In the genomic region with DNA sequence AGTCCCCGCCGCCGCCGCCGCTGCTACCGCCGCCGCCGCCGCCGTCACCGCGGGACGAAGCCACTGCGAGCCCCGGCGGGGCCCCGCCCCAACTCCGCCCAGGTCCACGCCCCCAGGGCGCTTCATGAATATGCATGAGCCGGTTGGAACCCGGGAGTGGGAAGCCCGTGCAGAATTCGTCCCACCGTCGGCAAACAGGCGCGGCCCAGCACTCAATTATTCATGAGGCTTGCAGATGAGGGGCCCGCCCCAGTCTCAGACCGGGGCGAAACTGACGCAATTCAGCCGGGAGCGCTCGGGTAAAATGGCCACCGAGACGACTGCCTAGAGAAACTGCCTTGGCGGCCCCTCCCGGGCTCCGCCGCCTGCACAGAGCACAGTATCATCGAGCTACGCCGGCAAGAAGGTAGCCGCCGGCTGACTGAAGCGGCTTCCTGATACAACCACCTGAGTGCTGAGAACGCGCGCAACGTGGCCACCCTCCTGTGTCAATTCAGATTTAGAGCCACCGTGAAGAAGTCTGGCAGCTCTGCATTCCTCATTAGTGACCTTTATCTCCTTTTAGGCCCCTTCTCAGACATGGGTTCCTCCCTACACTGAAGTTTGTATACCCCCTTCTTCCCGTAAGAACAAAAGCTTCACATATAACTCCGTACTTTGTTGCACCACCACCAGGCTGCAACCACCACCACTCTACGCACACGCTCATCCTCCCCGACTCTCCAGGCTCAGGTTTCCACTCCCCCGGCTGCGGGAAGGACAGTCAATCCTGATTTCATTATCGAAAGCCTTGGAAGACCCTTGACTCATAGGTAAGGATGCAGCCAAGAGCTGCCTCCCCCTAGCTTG, we compare ENCODE assay signal across 1 cellular context.
TF ChIP-seq lines count a peak whose summit lies in the region.

TNKS1BP1 (minus strand) TSS at position 67 of the 849 bp plus-strand sequence. CDS start 3,067 bp downstream, outside the sequence.

TF ChIP-seq in GM12878, 131 proteins besides CTCF, POLR2A, EP300 and RAD21 (continued from another document and continues in another):
- TF ChIP-seq, protein P1, sequence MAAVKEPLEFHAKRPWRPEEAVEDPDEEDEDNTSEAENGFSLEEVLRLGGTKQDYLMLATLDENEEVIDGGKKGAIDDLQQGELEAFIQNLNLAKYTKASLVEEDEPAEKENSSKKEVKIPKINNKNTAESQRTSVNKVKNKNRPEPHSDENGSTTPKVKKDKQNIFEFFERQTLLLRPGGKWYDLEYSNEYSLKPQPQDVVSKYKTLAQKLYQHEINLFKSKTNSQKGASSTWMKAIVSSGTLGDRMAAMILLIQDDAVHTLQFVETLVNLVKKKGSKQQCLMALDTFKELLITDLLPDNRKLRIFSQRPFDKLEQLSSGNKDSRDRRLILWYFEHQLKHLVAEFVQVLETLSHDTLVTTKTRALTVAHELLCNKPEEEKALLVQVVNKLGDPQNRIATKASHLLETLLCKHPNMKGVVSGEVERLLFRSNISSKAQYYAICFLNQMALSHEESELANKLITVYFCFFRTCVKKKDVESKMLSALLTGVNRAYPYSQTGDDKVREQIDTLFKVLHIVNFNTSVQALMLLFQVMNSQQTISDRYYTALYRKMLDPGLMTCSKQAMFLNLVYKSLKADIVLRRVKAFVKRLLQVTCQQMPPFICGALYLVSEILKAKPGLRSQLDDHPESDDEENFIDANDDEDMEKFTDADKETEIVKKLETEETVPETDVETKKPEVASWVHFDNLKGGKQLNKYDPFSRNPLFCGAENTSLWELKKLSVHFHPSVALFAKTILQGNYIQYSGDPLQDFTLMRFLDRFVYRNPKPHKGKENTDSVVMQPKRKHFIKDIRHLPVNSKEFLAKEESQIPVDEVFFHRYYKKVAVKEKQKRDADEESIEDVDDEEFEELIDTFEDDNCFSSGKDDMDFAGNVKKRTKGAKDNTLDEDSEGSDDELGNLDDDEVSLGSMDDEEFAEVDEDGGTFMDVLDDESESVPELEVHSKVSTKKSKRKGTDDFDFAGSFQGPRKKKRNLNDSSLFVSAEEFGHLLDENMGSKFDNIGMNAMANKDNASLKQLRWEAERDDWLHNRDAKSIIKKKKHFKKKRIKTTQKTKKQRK (IDR thresholded peaks at IDR 0.05; ENCODE audit: low read depth, low read length): no peak
- no peak for TF ChIP-seq IRF5 (IDR thresholded peaks at IDR 0.05; ENCODE audit: borderline replicate concordance)
- no peak for TF ChIP-seq E2F4 (IDR thresholded peaks at IDR 0.05; ENCODE audit: low read depth, low read length)
- TF ChIP-seq KAT2A (conservative IDR thresholded peaks at IDR 0.05; ENCODE audit: control insufficient read depth, low read depth, low read length): no peak
- no peak for TF ChIP-seq WRNIP1 (IDR thresholded peaks at IDR 0.05; ENCODE audit: borderline replicate concordance, low read depth, low read length)
- no peak for TF ChIP-seq SMC3 (IDR thresholded peaks at IDR 0.05; ENCODE audit: borderline replicate concordance, low read length)
- peak; percentile 78 for TF ChIP-seq ATF7 (IDR thresholded peaks at IDR 0.05; ENCODE audit: low read depth)
- TF ChIP-seq TBL1XR1 (IDR thresholded peaks at IDR 0.05; ENCODE audit: low read depth, low read length): no peak
- no peak for TF ChIP-seq PKNOX1 (IDR thresholded peaks at IDR 0.05)
- TF ChIP-seq HDGF (IDR thresholded peaks at IDR 0.05): no peak
- peak; percentile 40 for TF ChIP-seq CREM (IDR thresholded peaks at IDR 0.05; ENCODE audit: low read depth)
- no peak for TF ChIP-seq HDAC2 (IDR thresholded peaks at IDR 0.05)
- TF ChIP-seq RELA (IDR thresholded peaks at IDR 0.05; ENCODE audit: borderline replicate concordance, partially characterized antibody): peak; percentile 29
- TF ChIP-seq, protein P2, sequence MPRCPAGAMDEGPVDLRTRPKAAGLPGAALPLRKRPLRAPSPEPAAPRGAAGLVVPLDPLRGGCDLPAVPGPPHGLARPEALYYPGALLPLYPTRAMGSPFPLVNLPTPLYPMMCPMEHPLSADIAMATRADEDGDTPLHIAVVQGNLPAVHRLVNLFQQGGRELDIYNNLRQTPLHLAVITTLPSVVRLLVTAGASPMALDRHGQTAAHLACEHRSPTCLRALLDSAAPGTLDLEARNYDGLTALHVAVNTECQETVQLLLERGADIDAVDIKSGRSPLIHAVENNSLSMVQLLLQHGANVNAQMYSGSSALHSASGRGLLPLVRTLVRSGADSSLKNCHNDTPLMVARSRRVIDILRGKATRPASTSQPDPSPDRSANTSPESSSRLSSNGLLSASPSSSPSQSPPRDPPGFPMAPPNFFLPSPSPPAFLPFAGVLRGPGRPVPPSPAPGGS (IDR thresholded peaks at IDR 0.05; ENCODE audit: borderline replicate concordance, insufficient read depth, low read depth, low read length, poor library complexity, severe bottlenecking): no peak
- TF ChIP-seq ZBTB4 (CRISPR knock-in tag; IDR thresholded peaks at IDR 0.05): no peak
- TF ChIP-seq RBBP5 (conservative IDR thresholded peaks at IDR 0.05): no peak
- no peak for TF ChIP-seq BCL11A (IDR thresholded peaks at IDR 0.05; ENCODE audit: low read depth, low read length)
- TF ChIP-seq, protein P3, sequence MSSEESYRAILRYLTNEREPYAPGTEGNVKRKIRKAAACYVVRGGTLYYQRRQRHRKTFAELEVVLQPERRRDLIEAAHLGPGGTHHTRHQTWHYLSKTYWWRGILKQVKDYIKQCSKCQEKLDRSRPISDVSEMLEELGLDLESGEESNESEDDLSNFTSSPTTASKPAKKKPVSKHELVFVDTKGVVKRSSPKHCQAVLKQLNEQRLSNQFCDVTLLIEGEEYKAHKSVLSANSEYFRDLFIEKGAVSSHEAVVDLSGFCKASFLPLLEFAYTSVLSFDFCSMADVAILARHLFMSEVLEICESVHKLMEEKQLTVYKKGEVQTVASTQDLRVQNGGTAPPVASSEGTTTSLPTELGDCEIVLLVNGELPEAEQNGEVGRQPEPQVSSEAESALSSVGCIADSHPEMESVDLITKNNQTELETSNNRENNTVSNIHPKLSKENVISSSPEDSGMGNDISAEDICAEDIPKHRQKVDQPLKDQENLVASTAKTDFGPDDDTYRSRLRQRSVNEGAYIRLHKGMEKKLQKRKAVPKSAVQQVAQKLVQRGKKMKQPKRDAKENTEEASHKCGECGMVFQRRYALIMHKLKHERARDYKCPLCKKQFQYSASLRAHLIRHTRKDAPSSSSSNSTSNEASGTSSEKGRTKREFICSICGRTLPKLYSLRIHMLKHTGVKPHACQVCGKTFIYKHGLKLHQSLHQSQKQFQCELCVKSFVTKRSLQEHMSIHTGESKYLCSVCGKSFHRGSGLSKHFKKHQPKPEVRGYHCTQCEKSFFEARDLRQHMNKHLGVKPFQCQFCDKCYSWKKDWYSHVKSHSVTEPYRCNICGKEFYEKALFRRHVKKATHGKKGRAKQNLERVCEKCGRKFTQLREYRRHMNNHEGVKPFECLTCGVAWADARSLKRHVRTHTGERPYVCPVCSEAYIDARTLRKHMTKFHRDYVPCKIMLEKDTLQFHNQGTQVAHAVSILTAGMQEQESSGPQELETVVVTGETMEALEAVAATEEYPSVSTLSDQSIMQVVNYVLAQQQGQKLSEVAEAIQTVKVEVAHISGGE (CRISPR knock-in tag; IDR thresholded peaks at IDR 0.05): no peak
- no peak for TF ChIP-seq NR2C2 (IDR thresholded peaks at IDR 0.05; ENCODE audit: borderline replicate concordance, control insufficient read depth, insufficient read length, low read depth)
- no peak for TF ChIP-seq MTA2 (IDR thresholded peaks at IDR 0.05; ENCODE audit: low read depth)
- TF ChIP-seq SRF (IDR thresholded peaks at IDR 0.05; ENCODE audit: low read depth in 2 of 2, low read length in 2 of 2): 0 out of 4 replicates have a peak, but pooled peaks of 1 of the 2 experiments have one; percentile 54
- TF ChIP-seq NFYA (IDR thresholded peaks at IDR 0.05; ENCODE audit: borderline replicate concordance, low read depth, low read length): no peak
- no peak for TF ChIP-seq IRF3 (IDR thresholded peaks at IDR 0.05)
- TF ChIP-seq PAX5 (IDR thresholded peaks at IDR 0.05; ENCODE audit: borderline replicate concordance, low read depth, low read length): peak; percentile 37; the same call in 1 of the 2 replicates
- no peak; the same call in 1 of the 2 replicates for TF ChIP-seq POLR2AphosphoS2 (IDR thresholded peaks at IDR 0.05; ENCODE audit: low read depth, low read length)
- TF ChIP-seq SMAD1 (IDR thresholded peaks at IDR 0.05; ENCODE audit: low read depth, partially characterized antibody): no peak
- no peak for TF ChIP-seq STAT3 (IDR thresholded peaks at IDR 0.05; ENCODE audit: low read depth, low read length)
- TF ChIP-seq MXI1 (IDR thresholded peaks at IDR 0.05; ENCODE audit: low read depth, low read length): peak; percentile 55; the same call in 1 of the 2 replicates
- TF ChIP-seq, protein P4, sequence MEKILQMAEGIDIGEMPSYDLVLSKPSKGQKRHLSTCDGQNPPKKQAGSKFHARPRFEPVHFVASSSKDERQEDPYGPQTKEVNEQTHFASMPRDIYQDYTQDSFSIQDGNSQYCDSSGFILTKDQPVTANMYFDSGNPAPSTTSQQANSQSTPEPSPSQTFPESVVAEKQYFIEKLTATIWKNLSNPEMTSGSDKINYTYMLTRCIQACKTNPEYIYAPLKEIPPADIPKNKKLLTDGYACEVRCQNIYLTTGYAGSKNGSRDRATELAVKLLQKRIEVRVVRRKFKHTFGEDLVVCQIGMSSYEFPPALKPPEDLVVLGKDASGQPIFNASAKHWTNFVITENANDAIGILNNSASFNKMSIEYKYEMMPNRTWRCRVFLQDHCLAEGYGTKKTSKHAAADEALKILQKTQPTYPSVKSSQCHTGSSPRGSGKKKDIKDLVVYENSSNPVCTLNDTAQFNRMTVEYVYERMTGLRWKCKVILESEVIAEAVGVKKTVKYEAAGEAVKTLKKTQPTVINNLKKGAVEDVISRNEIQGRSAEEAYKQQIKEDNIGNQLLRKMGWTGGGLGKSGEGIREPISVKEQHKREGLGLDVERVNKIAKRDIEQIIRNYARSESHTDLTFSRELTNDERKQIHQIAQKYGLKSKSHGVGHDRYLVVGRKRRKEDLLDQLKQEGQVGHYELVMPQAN (conservative IDR thresholded peaks at IDR 0.05): 0 out of 2 replicates have a peak, but pooled peaks have one; percentile 8
- no peak for TF ChIP-seq YBX1 (IDR thresholded peaks at IDR 0.05)
- 0 out of 2 replicates have a peak, but pooled peaks have one; percentile 14 for TF ChIP-seq LARP7 (IDR thresholded peaks at IDR 0.05)
- no peak for TF ChIP-seq USF2 (IDR thresholded peaks at IDR 0.05; ENCODE audit: borderline replicate concordance, low read depth, low read length)
- peak; percentile 66 for TF ChIP-seq SP1 (IDR thresholded peaks at IDR 0.05; ENCODE audit: low read depth, low read length)
